ENCODE assay signal across 16 cellular contexts in genomic region chr7:108132551-108133265, GRCh38. TPM values are rescaled to one million over a fixed set of nuclear protein-coding genes. Genes with fewer than 3 reads are reported as not detected.
DNase-seq lines count a peak whose midpoint lies in the region; ATAC-seq and TF ChIP-seq lines count a peak whose summit lies in the region.
"Had no signal": no experiment of that assay in that cellular context is flagged by ENCODE, and none has a peak within 500 bp of the region (broad histone marks: within the 10 kb centered on the region; RNA-seq: fewer than 3 reads in every experiment).

No MANE protein-coding gene starts in this region.

- H3K27ac Mint-ChIP-seq in H9: 0 out of 7 replicates have a peak overlapping the region, but pooled peaks of 2 of the 3 experiments have one; percentile 4 to 24
- H3K27ac Mint-ChIP-seq in WTC11: no peak overlapping the region
- H3K27ac Mint-ChIP-seq in endothelial cell (ENCODE audit: unreplicated experiment): no peak overlapping the region
- H3K27ac Mint-ChIP-seq: activated CD8-positive, alpha-beta T cell treated with anti-CD3 and anti-CD28 coated beads for 36 hours; activated T-helper 1 cell treated with anti-CD3 and anti-CD28 coated beads, Interleukin-12 subunit alpha, Interleukin-12 subunit beta, Interleukin-2, Interleukin-4 antibody, amounts not matched to agents 30 ng/mL and 10 ng/mL and 1 ng/mL, durations not matched to agents 14 hours and 24 hours and 36 hours had no signal

- no peaks in the 10 kb centered on the region for H3K23me2 ChIP-seq in H9 (ENCODE audit: insufficient read length, low read depth, low read length, poor library complexity, severe bottlenecking)

- H3K27ac ChIP-seq in H9 (ENCODE audit: insufficient read length, low read depth, low read length) (no peak overlapping the region), esophagus (ENCODE audit: low read depth in 2 of 2, low read length in 1 of 2) (peak overlapping the region; percentile 75 to 82), neuronal stem cell (replicated peaks; ENCODE audit: low read length) (peak overlapping the region; percentile 84)
- H3K27ac ChIP-seq: lower lobe of right lung, transverse colon had no signal

- H2BK15ac ChIP-seq in H9 (ENCODE audit: low read depth, low read length) (no peak overlapping the region), neuronal stem cell (ENCODE audit: low read length) (no peak overlapping the region)

- H2AK5ac ChIP-seq in H9 (ENCODE audit: insufficient read length, low read length): no peak overlapping the region
- no peak overlapping the region for H2AK5ac ChIP-seq in neuronal stem cell (ENCODE audit: low read depth, low read length)

- H2BK5ac ChIP-seq in H9 (ENCODE audit: insufficient read length, low read length) (no peak overlapping the region), neuronal stem cell (ENCODE audit: low read length) (no peak overlapping the region)

- peak; percentile 74 for ATAC-seq in WTC11
- ATAC-seq: activated CD8-positive, alpha-beta T cell treated with anti-CD3 and anti-CD28 coated beads for 36 hours; lower lobe of right lung had no signal

- H4K91ac ChIP-seq in H9 (ENCODE audit: insufficient read length, low read depth, low read length): no peak overlapping the region
- no peak overlapping the region for H4K91ac ChIP-seq in neuronal stem cell (ENCODE audit: low read depth, low read length, poor library complexity)

- H3K4me2 ChIP-seq in H9 (ENCODE audit: insufficient read depth, insufficient read length, low read length): no peak overlapping the region
- H3K4me2 ChIP-seq in neuronal stem cell (ENCODE audit: insufficient read depth, low read length, poor library complexity, severe bottlenecking): no peak overlapping the region

- WGBS in H9 (ENCODE audit: extremely low coverage, insufficient read length, low lambda C conversion rate): no CpG with 5 or more reads among the region's 13 CpGs
- 54 to 66% methylated on average over 13 of the region's 13 CpGs for WGBS in esophagus, 2 donors
- WGBS in neuronal stem cell (ENCODE audit: extremely low coverage in 2 of 2, insufficient read length in 2 of 2, insufficient replicate concordance in 1 of 2), 2 donors: no CpG with 5 or more reads among the region's 13 CpGs

- no peak overlapping the region for H2BK20ac ChIP-seq in H9 (ENCODE audit: low read depth, low read length, poor library complexity, severe bottlenecking)

- H3K56ac ChIP-seq in H9 (ENCODE audit: insufficient read length, low read depth, low read length): no peak overlapping the region

- no peaks in the 10 kb centered on the region for H4K20me1 ChIP-seq in H9 (ENCODE audit: control insufficient read depth, insufficient read depth, insufficient read length)

- H2AFZ ChIP-seq in H9 (ENCODE audit: low read length) (no peak overlapping the region), neuronal stem cell (ENCODE audit: low read length) (peak overlapping the region; percentile 90)

- no peak overlapping the region for H3K9ac ChIP-seq in H9 (ENCODE audit: extremely low read depth, insufficient read length, low read length)
- no peak overlapping the region for H3K9ac ChIP-seq in neuronal stem cell (ENCODE audit: low read depth, low read length, poor library complexity)

- H3K14ac ChIP-seq in H9 (ENCODE audit: insufficient read depth, low read length) (no peak overlapping the region), neuronal stem cell (ENCODE audit: low read length) (no peak overlapping the region)

- POLR2A ChIA-PET in WTC11 (lab: Charles Lee): interaction anchor here (0.5 kb wide), 1 partner anchor 11 kb away, joined by 3 read pairs; no protein-coding TSS in a partner anchor

- H2BK120ac ChIP-seq in H9 (ENCODE audit: low read depth, low read length, poor library complexity, severe bottlenecking) (no peak overlapping the region), neuronal stem cell (ENCODE audit: low read depth, low read length) (no peak overlapping the region)

- peaks cover 5 to 9% of the 10 kb centered on the region in 2 experiments for H3K4me1 Mint-ChIP-seq in H9
- peaks cover 8% of the 10 kb centered on the region for H3K4me1 Mint-ChIP-seq in WTC11
- peaks cover 9% of the 10 kb centered on the region for H3K4me1 Mint-ChIP-seq in endothelial cell (ENCODE audit: unreplicated experiment)

- no peaks in the 10 kb centered on the region for H3K79me2 ChIP-seq in H9 (ENCODE audit: insufficient read depth, low read length)

- no peak overlapping the region for H4K5ac ChIP-seq in H9 (ENCODE audit: insufficient read length, low read depth, low read length)

- no peak overlapping the region for H2BK12ac ChIP-seq in H9 (ENCODE audit: insufficient read length, low read depth, low read length)
- H2BK12ac ChIP-seq in neuronal stem cell (ENCODE audit: low read length): peak overlapping the region; percentile 27

- H3K18ac ChIP-seq in H9 (ENCODE audit: insufficient read length, low read depth, low read length) (no peak overlapping the region), neuronal stem cell (ENCODE audit: low read length) (peak overlapping the region; percentile 61)

- H3K23ac ChIP-seq in H9 (ENCODE audit: insufficient read length, low read depth, low read length) (no peak overlapping the region), neuronal stem cell (ENCODE audit: low read depth, low read length, poor library complexity) (no peak overlapping the region)

- H3K4me3 Mint-ChIP-seq in H9: no peak overlapping the region
- no peak overlapping the region for H3K4me3 Mint-ChIP-seq in WTC11
- H3K4me3 Mint-ChIP-seq in endothelial cell (ENCODE audit: unreplicated experiment): no peak overlapping the region
- H3K4me3 Mint-ChIP-seq: activated CD8-positive, alpha-beta T cell treated with anti-CD3 and anti-CD28 coated beads for 36 hours; activated T-helper 1 cell treated with anti-CD3 and anti-CD28 coated beads, Interleukin-12 subunit alpha, Interleukin-12 subunit beta, Interleukin-2, Interleukin-4 antibody, amounts not matched to agents 30 ng/mL and 10 ng/mL and 1 ng/mL, durations not matched to agents 14 hours and 24 hours and 36 hours had no signal

- H3K27me3 ChIP-seq in H9 (ENCODE audit: insufficient read depth, low read length) (no peaks in the 10 kb centered on the region), esophagus (ENCODE audit: control insufficient read depth in 1 of 2, insufficient read depth in 2 of 2, low read length in 2 of 2) (no peaks in the 10 kb centered on the region), neuronal stem cell (ENCODE audit: control insufficient read depth in 3 of 3, insufficient read depth in 3 of 3, low read depth in 1 of 3, low read length in 3 of 3) (peaks cover 0 to 3% (median 0%) of the 10 kb centered on the region in 3 experiments)
- H3K27me3 ChIP-seq: transverse colon had no signal

- H3K36me3 ChIP-seq in esophagus (ENCODE audit: control insufficient read depth in 2 of 2, insufficient read depth in 2 of 2, low read length in 1 of 2) (no peaks in the 10 kb centered on the region), neuronal stem cell (replicated peaks in 1 of 2; ENCODE audit: control insufficient read depth in 2 of 2, insufficient read depth in 2 of 2, low read length in 2 of 2) (no peaks in the 10 kb centered on the region)
- H3K36me3 ChIP-seq: lower lobe of right lung, transverse colon had no signal

- DNase-seq in H9 (peak; percentile 38), WTC11 (ENCODE audit: low spot score) (no peak), neuronal stem cell (ENCODE audit: low spot score) (peak; percentile 67), putamen (ENCODE audit: low spot score) (no peak), HuH-7.5 (ENCODE audit: low spot score) (no peak), NCI-H187 treated with DMSO at 0.1 percent for 48 hours (lab: John Stamatoyannopoulos, UW) (no peak), endothelial cell (ENCODE audit: low spot score) (no peak)
- DNase-seq: activated CD8-positive, alpha-beta T cell treated with anti-CD3 and anti-CD28 coated beads for 36 hours; amniotic stem cell; Calu3; cortex of kidney; lower lobe of right lung; transverse colon had no signal

- H3K9me3 Mint-ChIP-seq in H9 (peaks cover 3 to 4% of the 10 kb centered on the region in 2 experiments; a peak in 3 of 5 replicates), WTC11 (peaks cover 13% of the 10 kb centered on the region), endothelial cell (ENCODE audit: unreplicated experiment) (no peaks in the 10 kb centered on the region)
- H3K9me3 Mint-ChIP-seq: activated CD8-positive, alpha-beta T cell treated with anti-CD3 and anti-CD28 coated beads for 36 hours had no signal

- H3T11ph ChIP-seq in H9 (ENCODE audit: low read length): no peak overlapping the region

- CTCF ChIA-PET in WTC11 (lab: Charles Lee): interaction anchor here (1.3 to 1.8 kb wide), 2 partner anchors 13 to 19 kb away, joined by 6 to 18 read pairs; no protein-coding TSS in a partner anchor

- no peaks in the 10 kb centered on the region for H3K9me3 ChIP-seq in H9 (ENCODE audit: control insufficient read depth, low read depth, low read length)
- H3K9me3 ChIP-seq in esophagus (ENCODE audit: control insufficient read depth in 2 of 2, insufficient read depth in 1 of 2, low read depth in 1 of 2, low read length in 1 of 2): no peaks in the 10 kb centered on the region
- H3K9me3 ChIP-seq in neuronal stem cell (replicated peaks in 1 of 2; ENCODE audit: control insufficient read depth in 2 of 2, insufficient read depth in 1 of 2, low read depth in 1 of 2, low read length in 2 of 2): no peaks in the 10 kb centered on the region
- H3K9me3 ChIP-seq: lower lobe of right lung, transverse colon had no signal

- H3K4ac ChIP-seq in H9 (ENCODE audit: low read depth, low read length) (no peak overlapping the region), neuronal stem cell (ENCODE audit: low read length) (no peak overlapping the region)

- H3K79me1 ChIP-seq in H9 (ENCODE audit: insufficient read depth, low read depth, low read length, poor library complexity, severe bottlenecking) (no peaks in the 10 kb centered on the region), neuronal stem cell (ENCODE audit: low read depth, low read length) (no peaks in the 10 kb centered on the region)

- no peaks in the 10 kb centered on the region for H3K4me1 ChIP-seq in H9 (ENCODE audit: insufficient read depth, low read length)
- H3K4me1 ChIP-seq in esophagus (ENCODE audit: control insufficient read depth in 2 of 2, insufficient read depth in 2 of 2, low read length in 1 of 2): peaks cover 0 to 3% of the 10 kb centered on the region in 2 donors
- H3K4me1 ChIP-seq in neuronal stem cell (ENCODE audit: control insufficient read depth in 2 of 2, insufficient read depth in 1 of 2, low read depth in 1 of 2, low read length in 2 of 2): peaks cover 7 to 8% of the 10 kb centered on the region in 2 donors
- H3K4me1 ChIP-seq: lower lobe of right lung, transverse colon had no signal

- H3K27me3 Mint-ChIP-seq in H9 (ENCODE audit: low read depth) (peaks cover 1% of the 10 kb centered on the region; the same call in 1 of the 2 replicates), WTC11 (ENCODE audit: low read depth) (no peaks in the 10 kb centered on the region), endothelial cell (ENCODE audit: unreplicated experiment) (no peaks in the 10 kb centered on the region)

- H3K4me3 ChIP-seq in esophagus (ENCODE audit: low read depth in 1 of 2, low read length in 2 of 2) (no peak overlapping the region), neuronal stem cell (ENCODE audit: low read length in 2 of 2) (no peak overlapping the region)
- H3K4me3 ChIP-seq: lower lobe of right lung, transverse colon had no signal

- TF ChIP-seq CTCF in H9 (conservative IDR thresholded peaks at IDR 0.05) (no peak), WTC11 (IDR thresholded peaks at IDR 0.05) (no peak), endothelial cell (IDR thresholded peaks at IDR 0.05; ENCODE audit: unreplicated experiment) (no peak)

- H4K8ac ChIP-seq in H9 (replicated peaks; ENCODE audit: insufficient read length, low read depth, low read length) (no peak overlapping the region), neuronal stem cell (ENCODE audit: low read depth, low read length) (no peak overlapping the region)

- H3K36me3 Mint-ChIP-seq in H9 (ENCODE audit: insufficient read depth in 1 of 3, low read depth in 3 of 3): no peaks in the 10 kb centered on the region
- peaks cover 3% of the 10 kb centered on the region; the same call in 1 of the 2 replicates for H3K36me3 Mint-ChIP-seq in WTC11
- H3K36me3 Mint-ChIP-seq in endothelial cell (ENCODE audit: low read depth, unreplicated experiment): no peaks in the 10 kb centered on the region

RNA-seq across cellular contexts. Expression of gene LAMB4, which starts 2.5 kb away (rescaled TPM):
- total RNA-seq in H9 (2021): not detected in 2 replicates
- not detected in 3 replicates for total RNA-seq in WTC11 (2021)
- polyA plus RNA-seq in esophagus: 1 to 10 TPM; 3.5 to 4.9 TPM
- 0.01 TPM for polyA plus RNA-seq in neuronal stem cell (2013, experiment 1 of 2)
- polyA plus RNA-seq in neuronal stem cell (2013, experiment 2 of 2): 0.01 TPM
- 1.1 TPM for total RNA-seq in endothelial cell (ENCODE audit: unreplicated experiment)
- total RNA-seq: activated CD8-positive, alpha-beta T cell treated with anti-CD3 and anti-CD28 coated beads for 36 hours; activated T-helper 1 cell treated with anti-CD3 and anti-CD28 coated beads, Interleukin-12 subunit alpha, Interleukin-12 subunit beta, Interleukin-2, Interleukin-4 antibody, amounts not matched to agents 30 ng/mL and 10 ng/mL and 1 ng/mL, durations not matched to agents 14 hours and 24 hours and 36 hours; Calu3; HT-29; lower lobe of right lung; transverse colon had no signal

Comparison
In these comparisons a context has a peak if more than half of its experiments do, and no peak if none do; other contexts are left out.
1. DNase-seq: peak in H9 (single experiment) and neuronal stem cell (single experiment); none in WTC11 (single experiment), putamen (single experiment), HuH-7.5 (single experiment), NCI-H187 treated with DMSO at 0.1 percent for 48 hours (single experiment) and endothelial cell (single experiment).
2. H3K27ac Mint-ChIP-seq: peak in H9 (2 of 3); none in WTC11 (single experiment) and endothelial cell (single experiment).